26 cellular contexts compared by ENCODE assay signal in the genomic region with DNA sequence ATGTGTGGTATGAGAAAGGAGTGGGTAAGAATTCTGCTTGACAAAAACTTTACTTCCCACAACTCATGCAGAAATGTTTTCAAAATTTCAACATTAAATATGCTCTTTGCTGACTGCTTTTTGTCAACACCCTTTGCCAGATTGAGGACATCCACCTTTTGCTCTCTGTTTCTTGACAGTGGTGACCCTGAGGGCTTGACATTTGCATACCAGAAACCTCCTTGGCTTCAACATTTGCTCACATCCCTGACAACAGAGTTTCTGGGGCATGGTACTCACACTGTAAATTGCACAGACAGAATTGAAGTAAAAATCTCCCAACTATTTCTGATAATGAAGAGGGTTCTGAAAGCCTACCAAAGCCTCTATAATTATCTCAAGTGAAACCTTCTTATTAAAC.
DNase-seq lines count a peak whose midpoint lies in the region; ATAC-seq and TF ChIP-seq lines count a peak whose summit lies in the region.
"Had no signal": no experiment of that assay in that cellular context is flagged by ENCODE, and none has a peak within 500 bp of the region (broad histone marks: within the 10 kb centered on the region; RNA-seq: fewer than 3 reads in every experiment).

No MANE protein-coding gene starts in this region.

- TF ChIP-seq CTCF in choroid plexus epithelial cell (conservative IDR thresholded peaks at IDR 0.05; ENCODE audit: low read depth, low read length), result no peak

- ATAC-seq in GM18517 (IDR thresholded peaks at IDR 0.05; ENCODE audit: unreplicated experiment), result peak; percentile 71
- ATAC-seq in GM19324 (IDR thresholded peaks at IDR 0.05; ENCODE audit: low FRiP score, unreplicated experiment), result peak; percentile 93
- ATAC-seq in HG03432 (IDR thresholded peaks at IDR 0.05; ENCODE audit: unreplicated experiment), result peak; percentile 80
- ATAC-seq in HG03175 (IDR thresholded peaks at IDR 0.05; ENCODE audit: unreplicated experiment), result no peak
- ATAC-seq: HepG2; stimulated activated naive CD8-positive, alpha-beta T cell treated with anti-CD3 and anti-CD28 coated beads, Interleukin-15, Interleukin-2, amounts not matched to agents 100 U/mL and 50 U/mL, for 24 hours had no signal

- no peak overlapping the region for H3K4me3 ChIP-seq in choroid plexus epithelial cell (ENCODE audit: low read depth, low read length)
- H3K4me3 ChIP-seq: breast epithelium, esophagus squamous epithelium, thyroid gland had no signal

- DNase-seq in choroid plexus epithelial cell (ENCODE audit: low read depth) (peak; percentile 34), hippocampal formation (lab: John Stamatoyannopoulos, UW) (no peak), inferior parietal cortex (ENCODE audit: extremely low spot score) (no peak)
- no peak for DNase-seq in activated effector memory CD4-positive, alpha-beta T cell treated with anti-CD3 and anti-CD28 coated beads, Interleukin-2, amount 50 U/mL, for 16 hours
- DNase-seq: activated CD8-positive, alpha-beta memory T cell treated with anti-CD3 and anti-CD28 coated beads, Interleukin-2, amount 50 U/mL, for 48 hours; activated effector memory CD4-positive, alpha-beta T cell treated with Interleukin-2 at 50 U/mL for 16 hours; CD4-positive, CD25-positive, alpha-beta regulatory T cell; cortex of kidney; endodermal cell; esophagus squamous epithelium; kidney; mammary epithelial cell; retina; RPMI8226; SK-N-SH; stimulated activated CD4-positive, alpha-beta T cell treated with anti-CD3 and anti-CD28 coated beads, Interleukin-4, amount 100 ng/mL, for 4 hours; stimulated activated naive CD8-positive, alpha-beta T cell treated with anti-CD3 and anti-CD28 coated beads, Interleukin-15, Interleukin-2, amounts not matched to agents 100 U/mL and 50 U/mL, for 24 hours; T-helper 2 cell; thyroid gland; WERI-Rb-1 had no signal
